ENCODE assay signal across 9 cellular contexts in genomic region chr13:41428155-41428554, GRCh38. TPM values are rescaled to one million over a fixed set of nuclear protein-coding genes. Genes with fewer than 3 reads are reported as not detected.
DNase-seq lines count a peak whose midpoint lies in the region; ATAC-seq, FAIRE-seq and TF ChIP-seq lines count a peak whose summit lies in the region.
"Had no signal": no experiment of that assay in that cellular context is flagged by ENCODE, and none has a peak within 500 bp of the region (broad histone marks: within the 10 kb centered on the region; RNA-seq: fewer than 3 reads in every experiment).

No MANE protein-coding gene starts in this region.

- H3K18ac ChIP-seq in mesendoderm (ENCODE audit: low read length), result no peak overlapping the region

- no peak for FAIRE-seq in GM12878 (lab: Jason Lieb, UNC)

- in situ Hi-C loops in GM12878 (cut with MboI), result no loop called here

- peak overlapping the region; percentile 53; the same call in 1 of the 2 replicates for H3K4me2 ChIP-seq in GM12878 (ENCODE audit: control insufficient read depth, insufficient read depth)
- H3K4me2 ChIP-seq in mesendoderm (ENCODE audit: low read length), result peak overlapping the region; percentile 28
- H3K4me2 ChIP-seq: BLaER1 treated with 17β-estradiol and CSF1 and Interleukin-3, amounts not matched to agents 10 nM and 100 nM had no signal

- H2BK5ac ChIP-seq in mesendoderm (ENCODE audit: low read length), result no peak overlapping the region

- H3K79me2 ChIP-seq in GM12878 (ENCODE audit: control insufficient read depth, insufficient read depth, low read length), result no peaks in the 10 kb centered on the region
- no peaks in the 10 kb centered on the region for H3K79me2 ChIP-seq in mesendoderm (ENCODE audit: control insufficient read depth, insufficient read depth, low read length)

- H3K27ac ChIP-seq in cardiac muscle cell (no peak overlapping the region), right atrium auricular region (no peak overlapping the region), GM12878 (ENCODE audit: control insufficient read depth, insufficient read depth) (no peak overlapping the region), mesendoderm (ENCODE audit: low read depth, low read length) (no peak overlapping the region), thoracic aorta (no peak overlapping the region)
- H3K27ac ChIP-seq: BLaER1 treated with 17β-estradiol and CSF1 and Interleukin-3, amounts not matched to agents 10 nM and 100 nM had no signal

- H4K20me1 ChIP-seq in GM12878 (ENCODE audit: control insufficient read depth, insufficient read depth), result no peaks in the 10 kb centered on the region
- H4K20me1 ChIP-seq: BLaER1 treated with 17β-estradiol and CSF1 and Interleukin-3, amounts not matched to agents 10 nM and 100 nM had no signal

- no TSS peak for BruUV-seq in GM12878 (replicated peaks; lab: Mats Ljungman, UMichigan)

- peak; percentile 48 for ATAC-seq in GM12878
- no peak for ATAC-seq in thoracic aorta (ENCODE audit: insufficient number of reproducible peaks, low FRiP score, low read depth)
- no peak for ATAC-seq in GM18867 (IDR thresholded peaks at IDR 0.05; ENCODE audit: unreplicated experiment)

- WGBS in GM12878 (ENCODE audit: insufficient coverage, insufficient replicate concordance, low lambda C conversion rate, missing lambda C conversion rate), result 59% methylated on average over 21 of the region's 32 CpGs
- WGBS in mesendoderm (ENCODE audit: extremely low coverage, insufficient coverage, low lambda C conversion rate), result no CpG with 5 or more reads among the region's 32 CpGs

- no peaks in the 10 kb centered on the region for H3K9me3 ChIP-seq in cardiac muscle cell (ENCODE audit: low read depth)
- H3K9me3 ChIP-seq in right atrium auricular region, result no peaks in the 10 kb centered on the region
- no peaks in the 10 kb centered on the region for H3K9me3 ChIP-seq in GM12878 (replicated peaks; ENCODE audit: control insufficient read depth, insufficient read depth, low read length)
- H3K9me3 ChIP-seq in thoracic aorta, result no peaks in the 10 kb centered on the region

- no peaks in the 10 kb centered on the region for H3K79me1 ChIP-seq in mesendoderm (ENCODE audit: low read length)

- POLR2A ChIA-PET in GM12878 (lab: Charles Lee), result no interaction called here

- H3K36me3 ChIP-seq in cardiac muscle cell, result no peaks in the 10 kb centered on the region
- H3K36me3 ChIP-seq in right atrium auricular region, result no peaks in the 10 kb centered on the region
- no peaks in the 10 kb centered on the region for H3K36me3 ChIP-seq in GM12878 (ENCODE audit: control insufficient read depth in 2 of 2, insufficient read depth in 2 of 2, low read length in 1 of 2)
- no peaks in the 10 kb centered on the region for H3K36me3 ChIP-seq in mesendoderm (ENCODE audit: control insufficient read depth, insufficient read depth, low read length)
- H3K36me3 ChIP-seq in thoracic aorta, result no peaks in the 10 kb centered on the region
- H3K36me3 ChIP-seq: BLaER1 treated with 17β-estradiol and CSF1 and Interleukin-3, amounts not matched to agents 10 nM and 100 nM had no signal

- RAD21 ChIA-PET in GM12878 (lab: Charles Lee; ENCODE audit: unreplicated experiment), result no interaction called here

- CTCF ChIA-PET in GM12878 (lab: Yijun Ruan, JAX), result interaction anchor here (0.6 kb wide), 1 partner anchor 30 kb away, joined by 3 read pairs; no protein-coding TSS in a partner anchor

- H4K8ac ChIP-seq in mesendoderm (ENCODE audit: low read depth, low read length), result no peak overlapping the region

- DNase-seq in cardiac muscle cell (ENCODE audit: low read depth in 1 of 2, low spot score in 1 of 2) (peak in 1 of 2 donors; percentile 2), right atrium auricular region (ENCODE audit: low spot score) (no peak), GM12878 (ENCODE audit: low read depth, low spot score) (no peak), mesendoderm (peak; percentile 27), thoracic aorta (ENCODE audit: low spot score) (no peak), amniotic stem cell (lab: John Stamatoyannopoulos, UW) (no peak), epidermal melanocyte (ENCODE audit: insufficient read length, low spot score) (no peak)

- no peak overlapping the region for H2BK120ac ChIP-seq in mesendoderm (ENCODE audit: low read depth, low read length)

- TF ChIP-seq EP300 in GM12878 (IDR thresholded peaks at IDR 0.05; ENCODE audit: borderline replicate concordance in 1 of 2, control insufficient read depth in 1 of 2, low read depth in 2 of 2, low read length in 2 of 2), result no peak

- H4K5ac ChIP-seq in mesendoderm (ENCODE audit: low read length), result no peak overlapping the region

- no peak overlapping the region for H3K23ac ChIP-seq in mesendoderm (ENCODE audit: low read length)

- no peak overlapping the region for H2AK5ac ChIP-seq in mesendoderm (ENCODE audit: low read length)

- H2AFZ ChIP-seq in GM12878 (ENCODE audit: control insufficient read depth, low read depth, low read length), result peak overlapping the region; percentile 19; the same call in 1 of the 2 replicates

- no peak overlapping the region for H3K4me3 ChIP-seq in cardiac muscle cell
- peak overlapping the region in 1 of 2 donors; percentile 24 for H3K4me3 ChIP-seq in right atrium auricular region
- H3K4me3 ChIP-seq in GM12878, result no peak overlapping the region
- H3K4me3 ChIP-seq in mesendoderm (ENCODE audit: low read length), result no peak overlapping the region
- H3K4me3 ChIP-seq in thoracic aorta, result peak overlapping the region; percentile 9
- H3K4me3 ChIP-seq: BLaER1 treated with 17β-estradiol and CSF1 and Interleukin-3, amounts not matched to agents 10 nM and 100 nM had no signal

- SMC1A ChIA-PET in GM12878 (lab: Charles Lee; ENCODE audit: uncharacterized antibody, unreplicated experiment), result no interaction called here

- intact Hi-C loops in GM12878 (cut with micrococcal nuclease; ENCODE audit: unreplicated experiment), result no loop called here

- H3K9ac ChIP-seq in GM12878 (ENCODE audit: control insufficient read depth, insufficient read depth, low read length) (no peak overlapping the region), mesendoderm (ENCODE audit: low read length) (peak overlapping the region; percentile 38)
- H3K9ac ChIP-seq: BLaER1 treated with 17β-estradiol and CSF1 and Interleukin-3, amounts not matched to agents 10 nM and 100 nM had no signal

- H2BK15ac ChIP-seq in mesendoderm (replicated peaks; ENCODE audit: low read depth), result no peak overlapping the region

- peaks cover 26% of the 10 kb centered on the region for H3K27me3 ChIP-seq in cardiac muscle cell
- H3K27me3 ChIP-seq in right atrium auricular region, result no peaks in the 10 kb centered on the region
- no peaks in the 10 kb centered on the region for H3K27me3 ChIP-seq in GM12878 (replicated peaks in 1 of 2; ENCODE audit: control insufficient read depth in 2 of 2, insufficient read depth in 2 of 2, low read length in 1 of 2)
- no peaks in the 10 kb centered on the region for H3K27me3 ChIP-seq in mesendoderm (ENCODE audit: insufficient read depth, low read length, poor library complexity)
- H3K27me3 ChIP-seq in thoracic aorta (replicated peaks; ENCODE audit: insufficient read depth), result no peaks in the 10 kb centered on the region
- H3K27me3 ChIP-seq: BLaER1 treated with 17β-estradiol and CSF1 and Interleukin-3, amounts not matched to agents 10 nM and 100 nM had no signal

- TF ChIP-seq CTCF in cardiac muscle cell (IDR thresholded peaks at IDR 0.05; ENCODE audit: low read depth, low read length) (peak; percentile 28), right atrium auricular region (IDR thresholded peaks at IDR 0.05) (peak in 1 of 2 donors; percentile 41), GM12878 (IDR thresholded peaks at IDR 0.05 in 2 of 3, conservative IDR thresholded peaks at IDR 0.05 in 1 of 3; ENCODE audit: control insufficient read depth in 2 of 3, extremely low read depth in 1 of 3, insufficient read depth in 1 of 3, low read depth in 3 of 3, low read length in 3 of 3) (peak in 2 of 3 experiments; percentile 28 to 36; a peak in 3 of 6 replicates), thoracic aorta (IDR thresholded peaks at IDR 0.05) (peak; percentile 21)

- H3K4me1 ChIP-seq in cardiac muscle cell (ENCODE audit: low read depth) (no peaks in the 10 kb centered on the region), right atrium auricular region (peaks cover 0 to 7% of the 10 kb centered on the region in 2 donors), GM12878 (ENCODE audit: control insufficient read depth, insufficient read depth, low read length) (no peaks in the 10 kb centered on the region), mesendoderm (ENCODE audit: control insufficient read depth, low read depth, low read length) (no peaks in the 10 kb centered on the region), thoracic aorta (ENCODE audit: control insufficient read depth in 1 of 2, low read depth in 2 of 2) (peaks cover 0 to 5% of the 10 kb centered on the region in 2 donors)
- H3K4me1 ChIP-seq: BLaER1 treated with 17β-estradiol and CSF1 and Interleukin-3, amounts not matched to agents 10 nM and 100 nM had no signal

- peak; percentile 68 for TF ChIP-seq RAD21 in GM12878 (IDR thresholded peaks at IDR 0.05; ENCODE audit: insufficient read depth, low read depth, low read length)

- TF ChIP-seq POLR2A in GM12878 (IDR thresholded peaks at IDR 0.05; ENCODE audit: low read depth, low read length), result no peak

- H3K56ac ChIP-seq in mesendoderm (ENCODE audit: low read length), result peak overlapping the region; percentile 44

- no peak overlapping the region for H3K4ac ChIP-seq in mesendoderm (ENCODE audit: low read depth, low read length)

TF ChIP-seq in GM12878, 131 proteins besides CTCF, POLR2A, EP300 and RAD21 (continues in another document):
- no peak for TF ChIP-seq KDM1A (IDR thresholded peaks at IDR 0.05; ENCODE audit: borderline replicate concordance)

RNA-seq across cellular contexts. Expression of gene RGCC, which starts 29.2 kb away (rescaled TPM):
- not detected in 2 replicates for total RNA-seq in cardiac muscle cell
- polyA plus RNA-seq in cardiac muscle cell, result not detected in 2 replicates
- total RNA-seq in right atrium auricular region, result 10 to 100 TPM; 53.9 to 94.8 TPM
- total RNA-seq in GM12878 (2013; cell fraction: nucleolus; rRNA removed), result not detected in 2 replicates
- total RNA-seq in GM12878 (2014; rRNA removed), result 14.6 and 19.4 TPM in 2 replicates
- 10.0 and 11.6 TPM in 2 replicates for total RNA-seq in GM12878 (2014; rRNA removed; fragmentation: Illumina TruSeq; extraction: Trizol)
- 10.0 and 10.5 TPM in 2 replicates for total RNA-seq in GM12878 (2021)
- polyA plus RNA-seq in GM12878 (2011; ENCODE audit: low read depth), result 4.5 TPM
- polyA plus RNA-seq in GM12878 (2011; rRNA removed), result 0.36 and 0.41 TPM in 2 replicates
- 0.39 and 0.42 TPM in 2 replicates for polyA plus RNA-seq in GM12878 (2011; cell fraction: cytosol; rRNA removed)
- polyA plus RNA-seq in GM12878 (2011; cell fraction: nucleus; rRNA removed), result 0.12 and 0.54 TPM in 2 replicates
- polyA plus RNA-seq in GM12878 (2012), result 6.6 and 11.5 TPM in 2 replicates
- polyA plus RNA-seq in GM12878 (2014; fragmentation: Illumina TruSeq; extraction: Trizol), result 8.2 and 9.6 TPM in 2 replicates
- 1 to 10 TPM; 6.2 to 9.8 TPM for polyA plus RNA-seq in GM12878 (2014; fragmentation: Nextera tagmentation; extraction: Ambion mirVana)
- 16.8 and 18.1 TPM in 2 replicates for polyA plus RNA-seq in GM12878 (2014; rRNA removed)
- 10 to 100 TPM in 1 of 2 experiments, 1 to 10 TPM in 1; 5.6 to 11.9 TPM for polyA plus RNA-seq in GM12878 (2016; fragmentation: Nextera tagmentation; extraction: Ambion mirVana)
- not detected in 2 replicates for polyA minus RNA-seq in GM12878 (2011; rRNA and poly(A)+ RNA removed)
- polyA minus RNA-seq in GM12878 (2011; cell fraction: cytosol; rRNA and poly(A)+ RNA removed), result not detected in 2 replicates
- polyA minus RNA-seq in GM12878 (2011; cell fraction: nucleus; rRNA and poly(A)+ RNA removed), result not detected in 2 replicates
- polyA plus RNA-seq in mesendoderm (2013, experiment 1 of 2), result 0.18 TPM
- 0.20 TPM for polyA plus RNA-seq in mesendoderm (2013, experiment 2 of 2)
- total RNA-seq in thoracic aorta, result 100 to 1,000 TPM in 1 of 2 donors, 10 to 100 TPM in 1; 93.3 to 134 TPM
